ENCODE assay signal across 2 cellular contexts in the genomic region with DNA sequence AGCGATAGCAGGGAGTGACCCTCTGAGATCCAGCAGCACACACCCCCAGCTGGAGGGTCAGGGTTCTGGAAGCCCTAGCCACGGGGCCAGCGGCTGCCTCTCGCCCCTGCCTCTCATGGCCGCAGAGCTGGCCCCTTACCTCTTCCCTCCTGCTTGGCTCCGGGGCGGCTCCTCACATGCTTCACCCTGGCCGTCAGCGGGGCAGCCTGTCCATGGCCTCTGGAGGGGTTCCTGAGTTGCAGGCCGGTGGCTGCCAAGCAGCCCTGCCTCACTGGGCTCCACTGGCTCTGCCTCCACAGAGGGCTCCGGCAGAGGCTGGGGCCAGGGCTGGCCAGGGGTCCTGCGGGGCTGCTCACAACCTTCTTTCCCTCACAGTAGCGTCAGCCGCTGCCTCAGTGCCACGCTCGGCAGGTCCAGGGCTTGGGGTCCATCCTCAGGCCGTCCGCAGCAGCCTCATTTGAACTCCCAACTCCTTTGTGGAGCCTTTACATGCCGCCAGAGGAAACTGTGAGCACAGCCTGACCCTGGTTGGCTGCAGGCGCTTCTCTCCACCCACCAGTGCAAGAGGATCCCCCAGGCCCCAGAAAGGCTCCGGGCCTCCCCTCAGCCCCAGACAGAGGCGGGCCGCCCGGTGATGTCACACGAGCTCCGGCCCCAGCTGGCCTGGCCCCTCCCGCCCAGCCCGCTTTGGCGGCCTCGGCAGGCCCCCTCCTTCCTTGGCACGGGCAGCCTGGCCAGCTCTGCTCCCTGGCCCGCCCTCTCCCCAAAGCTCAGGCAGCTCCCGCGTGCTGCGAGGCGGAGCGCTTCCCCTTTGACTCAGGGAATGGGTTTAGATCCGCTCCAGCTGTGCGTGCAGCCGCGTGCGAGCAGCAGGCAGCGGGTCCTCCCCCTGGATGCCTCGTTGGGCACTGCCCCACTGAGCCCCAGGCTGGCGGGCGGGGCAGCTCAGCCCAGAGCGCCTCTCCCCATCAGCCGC.
A peak's percentile ranks its signal among the peaks of the same experiment; 100 is the strongest.
TF ChIP-seq lines count a peak whose summit lies in the region.

A gene with protein sequence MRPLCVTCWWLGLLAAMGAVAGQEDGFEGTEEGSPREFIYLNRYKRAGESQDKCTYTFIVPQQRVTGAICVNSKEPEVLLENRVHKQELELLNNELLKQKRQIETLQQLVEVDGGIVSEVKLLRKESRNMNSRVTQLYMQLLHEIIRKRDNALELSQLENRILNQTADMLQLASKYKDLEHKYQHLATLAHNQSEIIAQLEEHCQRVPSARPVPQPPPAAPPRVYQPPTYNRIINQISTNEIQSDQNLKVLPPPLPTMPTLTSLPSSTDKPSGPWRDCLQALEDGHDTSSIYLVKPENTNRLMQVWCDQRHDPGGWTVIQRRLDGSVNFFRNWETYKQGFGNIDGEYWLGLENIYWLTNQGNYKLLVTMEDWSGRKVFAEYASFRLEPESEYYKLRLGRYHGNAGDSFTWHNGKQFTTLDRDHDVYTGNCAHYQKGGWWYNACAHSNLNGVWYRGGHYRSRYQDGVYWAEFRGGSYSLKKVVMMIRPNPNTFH (minus strand): TSS at position 460 of the 976 bp plus-strand sequence. CDS start 13,904 bp downstream, outside the sequence.

TF ChIP-seq in GM12891, 5 proteins besides CTCF, POLR2A, EP300 and RAD21:
- no peak for TF ChIP-seq POU2F2 (IDR thresholded peaks at IDR 0.05; ENCODE audit: low read depth, low read length)
- TF ChIP-seq SPI1 (IDR thresholded peaks at IDR 0.05; ENCODE audit: low read depth, low read length) = peak; percentile 49

TF ChIP-seq in GM12878, 131 proteins besides CTCF, POLR2A, EP300 and RAD21:
- no peak for TF ChIP-seq ZBTB4 (CRISPR knock-in tag; IDR thresholded peaks at IDR 0.05)
- peak in 1 of 2 experiments; percentile 13; a peak in 1 of 4 replicates for TF ChIP-seq IKZF2 (IDR thresholded peaks at IDR 0.05)
- no peak for TF ChIP-seq NFYA (IDR thresholded peaks at IDR 0.05; ENCODE audit: borderline replicate concordance, low read depth, low read length)
- TF ChIP-seq ZNF687 (IDR thresholded peaks at IDR 0.05) = peak; percentile 69; the same call in 1 of the 2 replicates
- no peak for TF ChIP-seq CBX5 (IDR thresholded peaks at IDR 0.05; ENCODE audit: low read depth)
- TF ChIP-seq CHD4 (IDR thresholded peaks at IDR 0.05) = no peak
- no peak for TF ChIP-seq CHD2 (IDR thresholded peaks at IDR 0.05; ENCODE audit: borderline replicate concordance, low read depth, low read length)
- peak; percentile 41; the same call in 1 of the 2 replicates for TF ChIP-seq SPI1 (IDR thresholded peaks at IDR 0.05; ENCODE audit: borderline replicate concordance, insufficient read depth, low read depth, low read length)
- TF ChIP-seq CREM (IDR thresholded peaks at IDR 0.05; ENCODE audit: low read depth) = no peak
- 0 out of 2 replicates have a peak, but pooled peaks have one; percentile 20 for TF ChIP-seq HDGF (IDR thresholded peaks at IDR 0.05)
- TF ChIP-seq IKZF1 (conservative IDR thresholded peaks at IDR 0.05) = 0 out of 2 replicates have a peak, but pooled peaks have one; percentile 22
- no peak for TF ChIP-seq LARP7 (IDR thresholded peaks at IDR 0.05)
- TF ChIP-seq BHLHE40 (IDR thresholded peaks at IDR 0.05; ENCODE audit: borderline replicate concordance in 1 of 2, low read depth in 2 of 2, low read length in 1 of 2) = peak; percentile 63 to 86; a peak in 3 of 4 replicates
- no peak for TF ChIP-seq NFIC (IDR thresholded peaks at IDR 0.05; ENCODE audit: low read depth, low read length)
